Comparison of ENCODE assay signal across 8 cellular contexts in genomic region chr4:4541040-4541631, GRCh38. TPM values are rescaled to one million over a fixed set of nuclear protein-coding genes. Genes with fewer than 3 reads are reported as not detected.
DNase-seq lines count a peak whose midpoint lies in the region; ATAC-seq, FAIRE-seq and TF ChIP-seq lines count a peak whose summit lies in the region.

No MANE protein-coding gene starts in this region.

- H3K36me3 ChIP-seq in colonic mucosa = no peaks in the 10 kb centered on the region
- H3K36me3 ChIP-seq in HepG2 (replicated peaks in 1 of 2; ENCODE audit: control insufficient read depth in 1 of 2, insufficient read depth in 2 of 2, low read length in 2 of 2) = peaks cover 0 to 4% of the 10 kb centered on the region in 2 experiments; a peak in 1 of 5 replicates

- FAIRE-seq in HepG2 (lab: Jason Lieb, UNC) = peak; percentile 37

- POLR2A ChIA-PET in HepG2 (lab: Yijun Ruan, JAX) = interaction anchor here (0.7 to 1.8 kb wide), 4 partner anchors 11 to 100 kb away, joined by 4 to 12 read pairs (median 6); no protein-coding TSS in a partner anchor

- peak overlapping the region; percentile 80 for H3K4me2 ChIP-seq in HepG2 (ENCODE audit: low read depth, low read length)

- H3K4me1 ChIP-seq in colonic mucosa (peaks cover 9% of the 10 kb centered on the region), HepG2 (ENCODE audit: insufficient read depth, low read length) (peaks cover 59% of the 10 kb centered on the region)

- H2AFZ ChIP-seq in HepG2 (ENCODE audit: low read length) = no peak overlapping the region

- peak overlapping the region; percentile 93 for H3K27ac Mint-ChIP-seq in stimulated activated naive CD8-positive, alpha-beta T cell treated with anti-CD3 and anti-CD28 coated beads, Interleukin-15, Interleukin-2, amounts not matched to agents 100 ng/mL and 50 ng/mL, for 24 hours

- intact Hi-C loops in colonic mucosa (cut with DNase I) = no loop called here
- intact Hi-C loops in HepG2 (cut with micrococcal nuclease; ENCODE audit: unreplicated experiment) = loop anchor here (2.0 to 10.0 kb wide), 3 partner anchors 20 to 324 kb away; no protein-coding TSS in a partner anchor

- TF ChIP-seq RAD21 in HepG2 (CRISPR knock-in tag; IDR thresholded peaks at IDR 0.05) = no peak

- H3K4me3 Mint-ChIP-seq in stimulated activated naive CD8-positive, alpha-beta T cell treated with anti-CD3 and anti-CD28 coated beads, Interleukin-15, Interleukin-2, amounts not matched to agents 100 ng/mL and 50 ng/mL, for 24 hours = peak overlapping the region; percentile 94

- H3K9ac ChIP-seq in colonic mucosa (ENCODE audit: low read depth in 2 of 2, low read length in 2 of 2) = peak overlapping the region; percentile 94
- peak overlapping the region; percentile 90 for H3K9ac ChIP-seq in HepG2 (ENCODE audit: insufficient read depth, low read depth, low read length)

- CTCF ChIA-PET in HepG2 (lab: Yijun Ruan, JAX; ENCODE audit: low intra/inter-chr PET ratio, low total read pairs) = no interaction called here

- H3K79me2 ChIP-seq in HepG2 (ENCODE audit: insufficient read depth, low read length) = peaks cover 62% of the 10 kb centered on the region

- H3K36me3 Mint-ChIP-seq in stimulated activated naive CD8-positive, alpha-beta T cell treated with anti-CD3 and anti-CD28 coated beads, Interleukin-15, Interleukin-2, amounts not matched to agents 100 ng/mL and 50 ng/mL, for 24 hours (ENCODE audit: low read depth) = peaks cover 9% of the 10 kb centered on the region

- WGBS in HepG2 (ENCODE audit: low lambda C conversion rate) = under 1% methylated on average over 7 of the region's 10 CpGs

- in situ Hi-C loops in HepG2 (cut with HindIII; ENCODE audit: extremely low pct_ligation_motif_present, low pct_unique_long_range_greater_than_20kb) = no loop called here

- peak; percentile 36 for ATAC-seq in HG03432 (IDR thresholded peaks at IDR 0.05; ENCODE audit: unreplicated experiment)
- ATAC-seq in SK-N-SH treated with all-trans-retinoic acid at 6 μM for 48 hours = peak; percentile 60
- ATAC-seq in HepG2 = peak; percentile 71
- no peak for ATAC-seq in HG03097 (IDR thresholded peaks at IDR 0.05; ENCODE audit: low FRiP score, unreplicated experiment)

- H3K9me3 ChIP-seq in colonic mucosa (no peaks in the 10 kb centered on the region), HepG2 (ENCODE audit: low read length) (no peaks in the 10 kb centered on the region)

- BruUV-seq in HepG2 (replicated peaks; lab: Mats Ljungman, UMichigan) = TSS peak; percentile 61

- no peaks in the 10 kb centered on the region for H3K27me3 Mint-ChIP-seq in stimulated activated naive CD8-positive, alpha-beta T cell treated with anti-CD3 and anti-CD28 coated beads, Interleukin-15, Interleukin-2, amounts not matched to agents 100 ng/mL and 50 ng/mL, for 24 hours

- peak; percentile 8 for DNase-seq in stimulated activated naive CD4-positive, alpha-beta T cell treated with Interleukin-2 at 50 U/mL for 16 hours (lab: John Stamatoyannopoulos, UW)
- DNase-seq in stimulated activated naive CD4-positive, alpha-beta T cell (lab: John Stamatoyannopoulos, UW) = no peak
- DNase-seq in colonic mucosa (peak; percentile 53), HepG2 (ENCODE audit: low spot score) (peak; percentile 60)

- H3K27ac ChIP-seq in colonic mucosa (peak overlapping the region; percentile 81), HepG2 (ENCODE audit: extremely low read length, insufficient read depth, low read length) (peak overlapping the region; percentile 91)

- no peak for TF ChIP-seq CTCF in colonic mucosa (IDR thresholded peaks at IDR 0.05)
- TF ChIP-seq CTCF in HepG2 (CRISPR knock-in tag; IDR thresholded peaks at IDR 0.05) = no peak

- H3K27me3 ChIP-seq in colonic mucosa (no peaks in the 10 kb centered on the region), HepG2 (ENCODE audit: control insufficient read depth in 1 of 2, insufficient read depth in 2 of 2, low read length in 2 of 2) (no peaks in the 10 kb centered on the region)

- H3K9me3 Mint-ChIP-seq in stimulated activated naive CD8-positive, alpha-beta T cell treated with anti-CD3 and anti-CD28 coated beads, Interleukin-15, Interleukin-2, amounts not matched to agents 100 ng/mL and 50 ng/mL, for 24 hours = no peaks in the 10 kb centered on the region

- no peak for TF ChIP-seq POLR2A in HepG2 (IDR thresholded peaks at IDR 0.05; ENCODE audit: insufficient read depth in 1 of 2, low read depth in 2 of 2, low read length in 2 of 2)

- TF ChIP-seq EP300 in HepG2 (IDR thresholded peaks at IDR 0.05; ENCODE audit: low read depth in 2 of 2, low read length in 2 of 2) (no peak), HepG2 (CRISPR knock-in tag; IDR thresholded peaks at IDR 0.05; ENCODE audit: borderline replicate concordance) (no peak)

- H3K4me1 Mint-ChIP-seq in stimulated activated naive CD8-positive, alpha-beta T cell treated with anti-CD3 and anti-CD28 coated beads, Interleukin-15, Interleukin-2, amounts not matched to agents 100 ng/mL and 50 ng/mL, for 24 hours (ENCODE audit: low read depth) = peaks cover 46% of the 10 kb centered on the region

- H3K4me3 ChIP-seq in colonic mucosa = peak overlapping the region; percentile 81
- peak overlapping the region; percentile 86 to 94 (median 86) for H3K4me3 ChIP-seq in HepG2 (replicated peaks in 1 of 3; ENCODE audit: insufficient read depth in 1 of 3, low read depth in 2 of 3, low read length in 3 of 3)

- H4K20me1 ChIP-seq in HepG2 (ENCODE audit: insufficient read depth, low read length) = no peaks in the 10 kb centered on the region

TF ChIP-seq in SK-N-SH treated with all-trans-retinoic acid at 6 μM for 48 hours, 23 proteins besides CTCF, POLR2A, EP300 and RAD21 (continues in another document):
- no peak for TF ChIP-seq PATZ1 (CRISPR knock-in tag; IDR thresholded peaks at IDR 0.05; ENCODE audit: borderline replicate concordance)

TF ChIP-seq in HepG2, 621 proteins besides CTCF, POLR2A, EP300 and RAD21 (continues in another document):
- TF ChIP-seq NFRKB (IDR thresholded peaks at IDR 0.05) = no peak
- no peak for TF ChIP-seq FOXP1 (IDR thresholded peaks at IDR 0.05)
- TF ChIP-seq FOXP1 (CRISPR knock-in tag; IDR thresholded peaks at IDR 0.05) = peak; percentile 23; the same call in 1 of the 2 replicates
- TF ChIP-seq FOSL2 (CRISPR knock-in tag; IDR thresholded peaks at IDR 0.05) = peak; percentile 87
- TF ChIP-seq SIN3A (IDR thresholded peaks at IDR 0.05; ENCODE audit: borderline replicate concordance, low read depth, low read length) = peak; percentile 55; the same call in 1 of the 2 replicates
- 0 out of 2 replicates have a peak, but pooled peaks have one; percentile 2 for TF ChIP-seq STAT6 (CRISPR knock-in tag; IDR thresholded peaks at IDR 0.05; ENCODE audit: borderline replicate concordance)
- TF ChIP-seq ATF7-NPFF (CRISPR knock-in tag; IDR thresholded peaks at IDR 0.05; ENCODE audit: low read depth) = no peak

RNA-seq across cellular contexts. Expression of gene STX18, which starts 0.7 kb away (rescaled TPM):
- total RNA-seq in colonic mucosa = 10 to 100 TPM; 31.4 to 31.8 TPM
- total RNA-seq in HepG2 (2016; rRNA removed; fragmentation: Illumina TruSeq; extraction: Trizol) = 37.1 and 41.2 TPM in 2 replicates
- total RNA-seq in HepG2 (2016; cell fraction: cytosol; rRNA removed; fragmentation: Illumina TruSeq; extraction: Trizol; ENCODE audit: low read depth) = 11.5 and 14.0 TPM in 2 replicates
- total RNA-seq in HepG2 (2016; cell fraction: insoluble cytoplasmic fraction; rRNA removed; fragmentation: Illumina TruSeq; extraction: Trizol) = 40.9 and 44.1 TPM in 2 replicates
- 12.6 and 15.9 TPM in 2 replicates for total RNA-seq in HepG2 (2016; cell fraction: membrane; rRNA removed; fragmentation: Illumina TruSeq; extraction: Trizol)
- 24.4 and 27.9 TPM in 2 replicates for total RNA-seq in HepG2 (2016; cell fraction: nucleus; rRNA removed; fragmentation: Illumina TruSeq; extraction: Trizol)
- 23.9 TPM in 2 replicates for polyA plus RNA-seq in HepG2 (2011; rRNA removed)
- 17.9 and 20.1 TPM in 2 replicates for polyA plus RNA-seq in HepG2 (2011; cell fraction: cytosol; rRNA removed)
- polyA plus RNA-seq in HepG2 (2011; cell fraction: nucleus; rRNA removed) = 24.6 and 26.7 TPM in 2 replicates
- 22.7 and 31.3 TPM in 2 replicates for polyA plus RNA-seq in HepG2 (2012)
- polyA plus RNA-seq in HepG2 (2016; cell fraction: cytosol; fragmentation: Illumina TruSeq; extraction: Trizol; ENCODE audit: low read depth) = 4.8 and 5.9 TPM in 2 replicates
- polyA plus RNA-seq in HepG2 (2016; cell fraction: insoluble cytoplasmic fraction; fragmentation: Illumina TruSeq; extraction: Trizol; ENCODE audit: low read depth) = 50.8 and 51.9 TPM in 2 replicates
- 7.5 and 10.0 TPM in 2 replicates for polyA plus RNA-seq in HepG2 (2016; cell fraction: membrane; fragmentation: Illumina TruSeq; extraction: Trizol; ENCODE audit: low read depth)
- 47.1 and 53.3 TPM in 2 replicates for polyA plus RNA-seq in HepG2 (2016; cell fraction: nucleus; fragmentation: Illumina TruSeq; extraction: Trizol; ENCODE audit: insufficient read depth, low read depth)
- polyA minus RNA-seq in HepG2 (2011; rRNA and poly(A)+ RNA removed; ENCODE audit: low replicate concordance) = 11.7 and 20.0 TPM in 2 replicates
- 8.2 and 11.2 TPM in 2 replicates for polyA minus RNA-seq in HepG2 (2011; cell fraction: cytosol; rRNA and poly(A)+ RNA removed)
- 42.9 and 44.3 TPM in 2 replicates for polyA minus RNA-seq in HepG2 (2011; cell fraction: nucleus; rRNA and poly(A)+ RNA removed)

Comparison
In these comparisons a context has a peak if more than half of its experiments do, and no peak if none do; other contexts are left out.
1. DNase-seq: peak in stimulated activated naive CD4-positive, alpha-beta T cell treated with Interleukin-2 at 50 U/mL for 16 hours (single experiment), colonic mucosa (single experiment) and HepG2 (single experiment); none in stimulated activated naive CD4-positive, alpha-beta T cell (0 of 6).